17 cellular contexts compared by ENCODE assay signal in genomic region chr10:22087365-22087738, GRCh38.
DNase-seq lines count a peak whose midpoint lies in the region; ATAC-seq and TF ChIP-seq lines count a peak whose summit lies in the region.
"Had no signal": no experiment of that assay in that cellular context is flagged by ENCODE, and none has a peak within 500 bp of the region (broad histone marks: within the 10 kb centered on the region; RNA-seq: fewer than 3 reads in every experiment).

No MANE protein-coding gene starts in this region.

- H3K4me3 Mint-ChIP-seq in mesothelial cell of epicardium, result no peak overlapping the region
- H3K4me3 Mint-ChIP-seq: activated CD8-positive, alpha-beta T cell treated with anti-CD3 and anti-CD28 coated beads for 36 hours; CD8-positive, alpha-beta memory T cell had no signal

- H3K9ac ChIP-seq in HUES48 (ENCODE audit: low read depth, low read length), result no peak overlapping the region
- H3K9ac ChIP-seq in skeletal muscle satellite cell (ENCODE audit: low read depth, low read length), result no peak overlapping the region

- no peak for ATAC-seq in GM19023 (IDR thresholded peaks at IDR 0.05; ENCODE audit: unreplicated experiment)
- ATAC-seq: activated CD8-positive, alpha-beta T cell treated with anti-CD3 and anti-CD28 coated beads for 36 hours had no signal

- H3K27me3 ChIP-seq in HUES48 (ENCODE audit: control insufficient read depth, insufficient read depth, low read length) (no peaks in the 10 kb centered on the region), skeletal muscle satellite cell (ENCODE audit: control insufficient read depth, insufficient read depth, low read length) (peaks cover 4% of the 10 kb centered on the region)
- H3K27me3 ChIP-seq: pancreas had no signal

- H3K9me3 ChIP-seq in HUES48 (ENCODE audit: control insufficient read depth, insufficient read depth, low read length) (no peaks in the 10 kb centered on the region; the same call in 1 of the 2 replicates), skeletal muscle satellite cell (replicated peaks; ENCODE audit: low read length) (no peaks in the 10 kb centered on the region)
- H3K9me3 ChIP-seq: pancreas had no signal

- H3K36me3 Mint-ChIP-seq in mesothelial cell of epicardium, result no peaks in the 10 kb centered on the region

- H3K36me3 ChIP-seq in HUES48 (ENCODE audit: control insufficient read depth, insufficient read depth, low read length), result no peaks in the 10 kb centered on the region
- H3K36me3 ChIP-seq in skeletal muscle satellite cell (ENCODE audit: insufficient read depth, low read length), result no peaks in the 10 kb centered on the region
- H3K36me3 ChIP-seq: pancreas had no signal

- H3K9me3 Mint-ChIP-seq in mesothelial cell of epicardium, result peaks cover 22% of the 10 kb centered on the region
- H3K9me3 Mint-ChIP-seq: activated CD8-positive, alpha-beta T cell treated with anti-CD3 and anti-CD28 coated beads for 36 hours; CD8-positive, alpha-beta memory T cell had no signal

- H3K4me1 Mint-ChIP-seq in mesothelial cell of epicardium, result peaks cover 13% of the 10 kb centered on the region
- H3K4me1 Mint-ChIP-seq: CD8-positive, alpha-beta memory T cell had no signal

- H3K27me3 Mint-ChIP-seq in mesothelial cell of epicardium (ENCODE audit: low read depth), result peaks cover 3% of the 10 kb centered on the region

- H3K4me3 ChIP-seq in HUES48 (ENCODE audit: low read depth, low read length), result no peak overlapping the region
- H3K4me3 ChIP-seq in skeletal muscle satellite cell (ENCODE audit: low read length), result no peak overlapping the region
- H3K4me3 ChIP-seq: lung, pancreas had no signal

- TF ChIP-seq CTCF in C4-2B (conservative IDR thresholded peaks at IDR 0.05) (no peak), mesothelial cell of epicardium (IDR thresholded peaks at IDR 0.05; ENCODE audit: unreplicated experiment) (no peak)

- peak overlapping the region; percentile 75; the same call in 1 of the 2 replicates for H3K27ac ChIP-seq in C4-2B
- H3K27ac ChIP-seq in HUES48 (ENCODE audit: low read depth, low read length), result peak overlapping the region; percentile 47
- H3K27ac ChIP-seq in substantia nigra (ENCODE audit: low read depth, low read length, poor library complexity, severe bottlenecking), result no peak overlapping the region
- H3K27ac ChIP-seq: epithelial cell of prostate had no signal

- H3K4me1 ChIP-seq in HUES48 (ENCODE audit: control insufficient read depth, insufficient read depth, low read length) (peaks cover 17% of the 10 kb centered on the region), skeletal muscle satellite cell (ENCODE audit: control insufficient read depth, insufficient read depth, low read length) (peaks cover 10% of the 10 kb centered on the region)

- DNase-seq in mesothelial cell of epicardium (ENCODE audit: low spot score in 2 of 2, unreplicated experiment in 2 of 2), result no peak
- no peak for DNase-seq in substantia nigra (lab: John Stamatoyannopoulos, UW)
- DNase-seq in activated gamma-delta T cell (lab: John Stamatoyannopoulos, UW), result no peak
- DNase-seq: activated CD8-positive, alpha-beta T cell treated with anti-CD3 and anti-CD28 coated beads for 36 hours; activated naive CD4-positive, alpha-beta T cell treated with Interleukin-2 at 50 U/mL for 16 hours; activated T-cell treated with anti-CD3 and anti-CD28 coated beads, Interleukin-2, amount 50 U/mL, for 1 hour; CD8-positive, alpha-beta memory T cell; Karpas-422; stimulated activated CD8-positive, alpha-beta memory T cell treated with anti-CD3 and anti-CD28 coated beads, Interleukin-4, amount 100 ng/mL, for 48 hours; T-helper 9 cell had no signal

- peak overlapping the region; percentile 61 for H3K4me2 ChIP-seq in skeletal muscle satellite cell (ENCODE audit: low read length)

- peak overlapping the region; percentile 75 for H3K27ac Mint-ChIP-seq in mesothelial cell of epicardium
- H3K27ac Mint-ChIP-seq: activated CD8-positive, alpha-beta T cell treated with anti-CD3 and anti-CD28 coated beads for 36 hours had no signal
